In the genomic region with DNA sequence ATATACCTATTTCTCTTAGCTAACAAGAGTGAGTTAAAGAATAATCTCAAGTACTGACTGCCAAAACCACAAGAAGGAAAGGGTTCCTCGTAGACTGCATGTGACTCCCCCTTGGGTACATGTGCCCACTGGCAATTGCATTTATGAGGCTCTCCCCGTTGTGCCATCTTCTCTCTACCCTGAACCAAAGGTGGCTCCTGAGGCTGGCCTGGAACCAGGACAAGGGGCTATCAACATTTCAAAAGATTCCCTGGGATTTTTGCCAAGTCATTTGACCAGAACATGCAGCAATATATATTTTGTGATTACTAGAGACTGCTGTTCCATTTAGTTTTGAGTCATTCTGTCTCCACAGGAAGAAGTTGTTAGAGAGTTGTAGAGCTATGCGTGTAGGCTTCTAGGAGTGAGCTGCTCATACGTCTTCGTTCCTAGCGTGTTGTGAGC, we compare ENCODE assay signal across 9 cellular contexts. TPM values are rescaled to one million over a fixed set of nuclear protein-coding genes. Genes with fewer than 3 reads are reported as not detected.
DNase-seq lines count a peak whose midpoint lies in the region; ATAC-seq, FAIRE-seq and TF ChIP-seq lines count a peak whose summit lies in the region.
"Had no signal": no experiment of that assay in that cellular context is flagged by ENCODE, and none has a peak within 500 bp of the region (broad histone marks: within the 10 kb centered on the region; RNA-seq: fewer than 3 reads in every experiment).

No MANE protein-coding gene starts in this region.

- in situ Hi-C loops in mammary epithelial cell (cut with MboI; ENCODE audit: low sequenced_read_pairs in 2 of 2), result no loop called here

- DNase-seq in MCF 10A (ENCODE audit: unreplicated experiment) (peak; percentile 35), mammary epithelial cell (no peak), bronchial epithelial cell (ENCODE audit: low read depth) (peak; percentile 54), NCI-H774 (lab: John Stamatoyannopoulos, UW) (no peak), anterior cingulate cortex (lab: John Stamatoyannopoulos, UW) (no peak), HEK293T (ENCODE audit: extremely low spot score) (no peak)
- no peak for DNase-seq in activated T-helper 1 cell treated with anti-CD3 and anti-CD28 coated beads, Interleukin-12 subunit alpha, Interleukin-12 subunit beta, Interleukin-2, Interleukin-4 antibody, amounts not matched to agents 30 ng/mL and 10 ng/mL and 1 ng/mL, durations not matched to agents 14 hours and 24 hours and 36 hours (ENCODE audit: low spot score)
- DNase-seq: stomach had no signal

- no TSS peak for BruUV-seq in MCF 10A (replicated peaks; lab: Mats Ljungman, UMichigan)
- BruUV-seq in mammary epithelial cell (replicated peaks; lab: Mats Ljungman, UMichigan), result no TSS peak

- POLR2A ChIA-PET in MCF 10A (lab: Yijun Ruan, JAX), result no interaction called here
- POLR2A ChIA-PET in HEK293T (lab: Yijun Ruan, JAX), result no interaction called here

- H3K79me2 ChIP-seq in mammary epithelial cell (ENCODE audit: insufficient read depth, low read length), result no peaks in the 10 kb centered on the region

- no peak overlapping the region for H3K4me3 Mint-ChIP-seq in MCF 10A (ENCODE audit: unreplicated experiment)
- H3K4me3 Mint-ChIP-seq in activated T-helper 1 cell treated with anti-CD3 and anti-CD28 coated beads, Interleukin-12 subunit alpha, Interleukin-12 subunit beta, Interleukin-2, Interleukin-4 antibody, amounts not matched to agents 30 ng/mL and 10 ng/mL and 1 ng/mL, durations not matched to agents 14 hours and 24 hours and 36 hours, result no peak overlapping the region

- H3K27ac ChIP-seq in mammary epithelial cell (ENCODE audit: insufficient read depth, low read depth, low read length), result no peak overlapping the region

- TF ChIP-seq CTCF in MCF 10A (IDR thresholded peaks at IDR 0.05; ENCODE audit: unreplicated experiment) (no peak), mammary epithelial cell (conservative IDR thresholded peaks at IDR 0.05 in 1 of 2, IDR thresholded peaks at IDR 0.05 in 1 of 2; ENCODE audit: extremely low read depth in 1 of 2, insufficient read depth in 1 of 2, low read depth in 1 of 2, low read length in 2 of 2) (no peak), bronchial epithelial cell (IDR thresholded peaks at IDR 0.05; ENCODE audit: insufficient read depth, low read length, severe bottlenecking) (no peak)

- CTCF ChIA-PET in MCF 10A (lab: Yijun Ruan, JAX) (interaction anchor here (0.6 to 0.7 kb wide), 2 partner anchors 715 to 879 kb away, joined by 3 to 4 read pairs; no protein-coding TSS in a partner anchor), mammary epithelial cell (lab: Charles Lee; ENCODE audit: low non-redundant PET) (no interaction called here), HEK293T (lab: Yijun Ruan, JAX) (interaction anchor here (0.6 kb wide), 1 partner anchor 777 kb away, joined by 5 read pairs; no protein-coding TSS in a partner anchor)

- H3K36me3 ChIP-seq in mammary epithelial cell (ENCODE audit: insufficient read depth, low read length), result no peaks in the 10 kb centered on the region
- no peaks in the 10 kb centered on the region for H3K36me3 ChIP-seq in bronchial epithelial cell (ENCODE audit: control insufficient read depth, insufficient read depth, low read length)
- H3K36me3 ChIP-seq: stomach had no signal

- 69% methylated on average over 6 of the region's 6 CpGs for WGBS in mammary epithelial cell (ENCODE audit: low coverage, missing lambda C conversion rate)

- dilution Hi-C loops in mammary epithelial cell (cut with HindIII; ENCODE audit: low sequenced_read_pairs), result no loop called here

- H3K9ac ChIP-seq in mammary epithelial cell (ENCODE audit: insufficient read depth, low read length), result no peak overlapping the region

- intact Hi-C loops in MCF 10A (cut with micrococcal nuclease), result no loop called here
- intact Hi-C loops in mammary epithelial cell (cut with micrococcal nuclease), result no loop called here
- intact Hi-C loops in activated T-helper 1 cell treated with anti-CD3 and anti-CD28 coated beads, Interleukin-12 subunit alpha, Interleukin-12 subunit beta, Interleukin-2, Interleukin-4 antibody, amounts not matched to agents 30 ng/mL and 10 ng/mL and 1 ng/mL, durations not matched to agents 14 hours and 24 hours and 36 hours (cut with micrococcal nuclease), result no loop called here

- FAIRE-seq in bronchial epithelial cell (lab: Jason Lieb, UNC), result no peak

- no peak overlapping the region for H2AFZ ChIP-seq in mammary epithelial cell (ENCODE audit: low read depth, low read length)

- no peaks in the 10 kb centered on the region for H3K4me1 ChIP-seq in mammary epithelial cell (ENCODE audit: insufficient read depth, low read length)

- no peaks in the 10 kb centered on the region for H3K36me3 Mint-ChIP-seq in MCF 10A (ENCODE audit: insufficient read depth, unreplicated experiment)
- H3K36me3 Mint-ChIP-seq in activated T-helper 1 cell treated with anti-CD3 and anti-CD28 coated beads, Interleukin-12 subunit alpha, Interleukin-12 subunit beta, Interleukin-2, Interleukin-4 antibody, amounts not matched to agents 30 ng/mL and 10 ng/mL and 1 ng/mL, durations not matched to agents 14 hours and 24 hours and 36 hours (ENCODE audit: low read depth), result no peaks in the 10 kb centered on the region

- peaks cover 7% of the 10 kb centered on the region for H3K4me1 Mint-ChIP-seq in MCF 10A (ENCODE audit: insufficient read depth, unreplicated experiment)
- H3K4me1 Mint-ChIP-seq in activated T-helper 1 cell treated with anti-CD3 and anti-CD28 coated beads, Interleukin-12 subunit alpha, Interleukin-12 subunit beta, Interleukin-2, Interleukin-4 antibody, amounts not matched to agents 30 ng/mL and 10 ng/mL and 1 ng/mL, durations not matched to agents 14 hours and 24 hours and 36 hours (ENCODE audit: low read depth), result peaks cover 16% of the 10 kb centered on the region

- no peak overlapping the region for H3K4me2 ChIP-seq in mammary epithelial cell (ENCODE audit: insufficient read depth, low read depth, low read length)

- H3K27ac Mint-ChIP-seq in MCF 10A (ENCODE audit: low read depth, unreplicated experiment), result no peak overlapping the region
- no peak overlapping the region for H3K27ac Mint-ChIP-seq in activated T-helper 1 cell treated with anti-CD3 and anti-CD28 coated beads, Interleukin-12 subunit alpha, Interleukin-12 subunit beta, Interleukin-2, Interleukin-4 antibody, amounts not matched to agents 30 ng/mL and 10 ng/mL and 1 ng/mL, durations not matched to agents 14 hours and 24 hours and 36 hours

- H3K9me3 ChIP-seq in mammary epithelial cell (replicated peaks; ENCODE audit: insufficient read depth, low read length), result no peaks in the 10 kb centered on the region
- H3K9me3 ChIP-seq: stomach had no signal

- H3K4me3 ChIP-seq in mammary epithelial cell (replicated peaks in 1 of 3; ENCODE audit: insufficient read depth in 1 of 3, low read depth in 2 of 3, low read length in 3 of 3) (no peak overlapping the region), bronchial epithelial cell (ENCODE audit: low read depth, low read length) (no peak overlapping the region)
- H3K4me3 ChIP-seq: stomach had no signal

- peak; percentile 62 for ATAC-seq in HG03342 (IDR thresholded peaks at IDR 0.05; ENCODE audit: unreplicated experiment)

- no peaks in the 10 kb centered on the region for H4K20me1 ChIP-seq in mammary epithelial cell (ENCODE audit: insufficient read depth, low read length)

- no peaks in the 10 kb centered on the region for H3K27me3 Mint-ChIP-seq in MCF 10A (ENCODE audit: insufficient read depth, unreplicated experiment)
- H3K27me3 Mint-ChIP-seq in activated T-helper 1 cell treated with anti-CD3 and anti-CD28 coated beads, Interleukin-12 subunit alpha, Interleukin-12 subunit beta, Interleukin-2, Interleukin-4 antibody, amounts not matched to agents 30 ng/mL and 10 ng/mL and 1 ng/mL, durations not matched to agents 14 hours and 24 hours and 36 hours (ENCODE audit: insufficient read depth), result peaks cover 37% of the 10 kb centered on the region

- H3K9me3 Mint-ChIP-seq in MCF 10A (ENCODE audit: unreplicated experiment), result no peaks in the 10 kb centered on the region
- no peaks in the 10 kb centered on the region for H3K9me3 Mint-ChIP-seq in activated T-helper 1 cell treated with anti-CD3 and anti-CD28 coated beads, Interleukin-12 subunit alpha, Interleukin-12 subunit beta, Interleukin-2, Interleukin-4 antibody, amounts not matched to agents 30 ng/mL and 10 ng/mL and 1 ng/mL, durations not matched to agents 14 hours and 24 hours and 36 hours

- H3K27me3 ChIP-seq in mammary epithelial cell (ENCODE audit: insufficient read depth, low read length) (no peaks in the 10 kb centered on the region), bronchial epithelial cell (ENCODE audit: control insufficient read depth, insufficient read depth, low read length) (no peaks in the 10 kb centered on the region)

TF ChIP-seq in HEK293T, 16 proteins besides CTCF, POLR2A, EP300 and RAD21:
- no peak for TF ChIP-seq ZNF384 (IDR thresholded peaks at IDR 0.05)
- no peak for TF ChIP-seq SUZ12 (IDR thresholded peaks at IDR 0.05)
- no peak for TF ChIP-seq TARDBP (IDR thresholded peaks at IDR 0.05)

RNA-seq across cellular contexts. Expression of gene LAMA3, which starts 45.8 kb away (rescaled TPM):
- total RNA-seq in MCF 10A (2022) (269 and 371 TPM in 2 replicates), mammary epithelial cell (1,000 to 10,000 TPM; 1,329 to 2,471 TPM), bronchial epithelial cell (381 and 531 TPM in 2 replicates)
- 1,309 TPM for polyA plus RNA-seq in mammary epithelial cell
- polyA minus RNA-seq in mammary epithelial cell, result 2,351 TPM
- not detected in 2 replicates for total RNA-seq in activated T-helper 1 cell treated with anti-CD3 and anti-CD28 coated beads, Interleukin-12 subunit alpha, Interleukin-12 subunit beta, Interleukin-2, Interleukin-4 antibody, amounts not matched to agents 30 ng/mL and 10 ng/mL and 1 ng/mL, durations not matched to agents 14 hours and 24 hours and 36 hours

Comparison
In these comparisons a context has a peak if more than half of its experiments do, and no peak if none do; other contexts are left out.
1. DNase-seq: peak in MCF 10A (single experiment) and bronchial epithelial cell (single experiment); none in mammary epithelial cell (single experiment), NCI-H774 (single experiment), anterior cingulate cortex (0 of 58), HEK293T (single experiment) and activated T-helper 1 cell treated with anti-CD3 and anti-CD28 coated beads, Interleukin-12 subunit alpha, Interleukin-12 subunit beta, Interleukin-2, Interleukin-4 antibody, amounts not matched to agents 30 ng/mL and 10 ng/mL and 1 ng/mL, durations not matched to agents 14 hours and 24 hours and 36 hours (single experiment).
2. RNA of gene LAMA3, which starts 45.8 kb away (total RNA-seq): 1,329 to 2,471 TPM in mammary epithelial cell, 381 to 531 TPM in bronchial epithelial cell and 269 to 371 TPM in MCF 10A; not detected in activated T-helper 1 cell treated with anti-CD3 and anti-CD28 coated beads, Interleukin-12 subunit alpha, Interleukin-12 subunit beta, Interleukin-2, Interleukin-4 antibody, amounts not matched to agents 30 ng/mL and 10 ng/mL and 1 ng/mL, durations not matched to agents 14 hours and 24 hours and 36 hours; every median in the first group is over 100 times any median in the second.